In genomic region chr14:100297320-100298300, GRCh38 we compare ENCODE assay signal across 8 cellular contexts. TPM values are rescaled to one million over a fixed set of nuclear protein-coding genes. Genes with fewer than 3 reads are reported as not detected.
DNase-seq lines count a peak whose midpoint lies in the region; ATAC-seq and TF ChIP-seq lines count a peak whose summit lies in the region.

No MANE protein-coding gene starts in this region.

- no peaks in the 10 kb centered on the region for H3K79me1 ChIP-seq in trophoblast cell (ENCODE audit: low read length)

- H2AFZ ChIP-seq in OCI-LY1 (ENCODE audit: low read length) (no peak overlapping the region), trophoblast cell (ENCODE audit: insufficient read depth, low read length, poor library complexity) (no peak overlapping the region)

- no peak overlapping the region for H4K12ac ChIP-seq in trophoblast cell (ENCODE audit: low read depth, low read length)

- H2BK120ac ChIP-seq in trophoblast cell (ENCODE audit: insufficient read depth, low read length, poor library complexity): no peak overlapping the region

- TF ChIP-seq POLR2A in GM18505 (IDR thresholded peaks at IDR 0.05; ENCODE audit: borderline replicate concordance, extremely low read depth, insufficient read depth, insufficient read length): no peak

- TF ChIP-seq CTCF in HFFc6 (IDR thresholded peaks at IDR 0.05): no peak
- no peak for TF ChIP-seq CTCF in OCI-LY1 (IDR thresholded peaks at IDR 0.05; ENCODE audit: low read length)

- ATAC-seq in GM18505 (IDR thresholded peaks at IDR 0.05; ENCODE audit: unreplicated experiment): peak; percentile 75

- H3K9me3 Mint-ChIP-seq in HFFc6: no peaks in the 10 kb centered on the region

- peak overlapping the region; percentile 28; the same call in 1 of the 2 replicates for H3K4me2 ChIP-seq in OCI-LY1 (ENCODE audit: low read length)
- H3K4me2 ChIP-seq in trophoblast cell (ENCODE audit: low read length): no peak overlapping the region

- peak; percentile 53 for DNase-seq in HFFc6
- DNase-seq in fibroblast of peridontal ligament (ENCODE audit: extremely low read depth): peak; percentile 90
- DNase-seq in trophoblast cell: peak; percentile 15 to 35
- no peak for DNase-seq in activated gamma-delta T cell treated with Interleukin-2 at 50 U/mL for 16 hours
- no peak for DNase-seq in DMS153 treated with DMSO at 0.1 percent for 48 hours (lab: John Stamatoyannopoulos, UW; ENCODE audit: unreplicated experiment)
- DNase-seq in HAP-1 (ENCODE audit: low spot score in 2 of 2): no peak

- H3K9me2 ChIP-seq in OCI-LY1 (ENCODE audit: low read depth, low read length): no peaks in the 10 kb centered on the region

- H2BK5ac ChIP-seq in trophoblast cell (ENCODE audit: low read depth, low read length, poor library complexity): no peak overlapping the region

- H3K79me2 ChIP-seq in OCI-LY1 (ENCODE audit: insufficient read depth, low read length) (no peaks in the 10 kb centered on the region), trophoblast cell (ENCODE audit: control insufficient read depth, insufficient read depth, low read length, poor library complexity) (no peaks in the 10 kb centered on the region)

- no peak overlapping the region for H3K14ac ChIP-seq in trophoblast cell (ENCODE audit: low read length)

- H3K36me3 ChIP-seq in OCI-LY1 (ENCODE audit: insufficient read depth, low read length): no peaks in the 10 kb centered on the region
- H3K36me3 ChIP-seq in trophoblast cell (ENCODE audit: control insufficient read depth in 1 of 2, insufficient read depth in 2 of 2, low read length in 2 of 2): peaks cover 6 to 19% of the 10 kb centered on the region in 2 experiments
- H3K36me3 ChIP-seq in HAP-1 (replicated peaks): no peaks in the 10 kb centered on the region; the same call in none of the 2 replicates

- no peaks in the 10 kb centered on the region; the same call in 1 of the 2 replicates for H3K27me3 Mint-ChIP-seq in HFFc6 (ENCODE audit: insufficient read depth)

- H2BK12ac ChIP-seq in trophoblast cell (ENCODE audit: low read length): no peak overlapping the region

- H3K4me1 ChIP-seq in OCI-LY1 (ENCODE audit: insufficient read depth, low read length, severe bottlenecking) (peaks cover 14% of the 10 kb centered on the region), trophoblast cell (ENCODE audit: control insufficient read depth in 1 of 2, insufficient read depth in 2 of 2, low read length in 2 of 2) (no peaks in the 10 kb centered on the region), HAP-1 (no peaks in the 10 kb centered on the region)

- H3K27ac Mint-ChIP-seq in HFFc6: peak overlapping the region; percentile 75

- no peak overlapping the region for H3K18ac ChIP-seq in trophoblast cell (ENCODE audit: low read length)

- peaks cover 14% of the 10 kb centered on the region for H3K4me1 Mint-ChIP-seq in HFFc6 (ENCODE audit: low read depth)

- H3K9me3 ChIP-seq in OCI-LY1 (ENCODE audit: low read length): no peaks in the 10 kb centered on the region
- H3K9me3 ChIP-seq in trophoblast cell (ENCODE audit: insufficient read depth, low read depth, low read length): no peaks in the 10 kb centered on the region
- H3K9me3 ChIP-seq in HAP-1: no peaks in the 10 kb centered on the region

- H3K4me3 Mint-ChIP-seq in HFFc6: peak overlapping the region; percentile 63

- no peak overlapping the region for H4K91ac ChIP-seq in trophoblast cell (ENCODE audit: low read depth, low read length)

- H3K4me3 ChIP-seq in OCI-LY1 (ENCODE audit: low read depth, low read length, poor library complexity, severe bottlenecking): no peak overlapping the region
- no peak overlapping the region for H3K4me3 ChIP-seq in trophoblast cell (ENCODE audit: low read depth, low read length)
- no peak overlapping the region for H3K4me3 ChIP-seq in HAP-1

- H3K23ac ChIP-seq in trophoblast cell (ENCODE audit: low read length): no peak overlapping the region

- no peaks in the 10 kb centered on the region for H4K20me1 ChIP-seq in OCI-LY1 (ENCODE audit: insufficient read depth, low read length)

- H3F3A ChIP-seq in OCI-LY1 (ENCODE audit: insufficient read depth, low read length): no peaks in the 10 kb centered on the region

- H3K27me3 ChIP-seq in OCI-LY1 (ENCODE audit: insufficient read depth, low read length) (peaks cover 5% of the 10 kb centered on the region; the same call in 1 of the 2 replicates), trophoblast cell (ENCODE audit: insufficient read depth, low read length) (no peaks in the 10 kb centered on the region), HAP-1 (ENCODE audit: low read depth) (no peaks in the 10 kb centered on the region)

- no CpG with 5 or more reads among the region's 30 CpGs for WGBS in trophoblast cell (ENCODE audit: extremely low coverage, insufficient coverage, insufficient read length)

- H3K4ac ChIP-seq in trophoblast cell (ENCODE audit: low read depth, low read length): no peak overlapping the region

- no peak overlapping the region for H3K27ac ChIP-seq in OCI-LY1 (ENCODE audit: low read depth, low read length, poor library complexity, severe bottlenecking)
- no peak overlapping the region for H3K27ac ChIP-seq in trophoblast cell (ENCODE audit: low read depth, low read length)

- H4K8ac ChIP-seq in trophoblast cell (ENCODE audit: low read depth, low read length): no peak overlapping the region

- H2AK5ac ChIP-seq in trophoblast cell (ENCODE audit: low read length): no peak overlapping the region

- in situ Hi-C loops in HAP-1 (cut with MboI; ENCODE audit: low sequenced_read_pairs): no loop called here

- H3K36me3 Mint-ChIP-seq in HFFc6 (ENCODE audit: low read depth): no peaks in the 10 kb centered on the region

- no peak overlapping the region; the same call in 1 of the 2 replicates for H3K9ac ChIP-seq in OCI-LY1 (ENCODE audit: low read length)
- no peak overlapping the region for H3K9ac ChIP-seq in trophoblast cell (ENCODE audit: low read length)

RNA-seq across cellular contexts. Expression of gene SLC25A29, which starts 8.6 kb away (rescaled TPM):
- total RNA-seq in HFFc6 (2021; fragmentation: NEBNext Ultra II Directional; extraction: Animal tissue kit (Norgen Biotek cat#: 25700)): 1 to 10 TPM; 6.5 to 8.6 (median 7.7) TPM
- 21.2 and 21.7 TPM in 2 replicates for polyA plus RNA-seq in trophoblast cell (2013)

RNA-seq across cellular contexts. Expression of gene SLC25A47, which starts 25.5 kb away (rescaled TPM):
- not detected for total RNA-seq in HFFc6 (2021; fragmentation: NEBNext Ultra II Directional; extraction: Animal tissue kit (Norgen Biotek cat#: 25700))
- polyA plus RNA-seq in trophoblast cell (2013): 0.05 and 0.17 TPM in 2 replicates

RNA-seq across cellular contexts. Expression of gene YY1, which starts 58.7 kb away (rescaled TPM):
- 10 to 100 TPM; 57.0 to 70.8 (median 68.1) TPM for total RNA-seq in HFFc6 (2021; fragmentation: NEBNext Ultra II Directional; extraction: Animal tissue kit (Norgen Biotek cat#: 25700))
- 88.5 and 92.7 TPM in 2 replicates for polyA plus RNA-seq in trophoblast cell (2013)

Comparison
In these comparisons a context has a peak if more than half of its experiments do, and no peak if none do; other contexts are left out.
1. DNase-seq: peak in HFFc6 (single experiment), fibroblast of peridontal ligament (single experiment) and trophoblast cell (2 of 2); none in activated gamma-delta T cell treated with Interleukin-2 at 50 U/mL for 16 hours (single experiment), DMS153 treated with DMSO at 0.1 percent for 48 hours (single experiment) and HAP-1 (0 of 2).